Comparison of ENCODE assay signal across 12 cellular contexts in genomic region chr7:151174246-151175046, GRCh38. TPM values are rescaled to one million over a fixed set of nuclear protein-coding genes. Genes with fewer than 3 reads are reported as not detected.
A peak's percentile ranks its signal among the peaks of the same experiment; 100 is the strongest.
DNase-seq lines count a peak whose midpoint lies in the region; ATAC-seq and TF ChIP-seq lines count a peak whose summit lies in the region.
"Had no signal": no experiment of that assay in that cellular context is flagged by ENCODE, and none has a peak within 500 bp of the region (broad histone marks: within the 10 kb centered on the region; RNA-seq: fewer than 3 reads in every experiment).

No MANE protein-coding gene starts in this region.

- peaks cover 40 to 83% (median 77%) of the 10 kb centered on the region in 3 donors for H3K27me3 Mint-ChIP-seq in naive B cell

- H3K27ac ChIP-seq in coronary artery (no peak overlapping the region), breast epithelium (no peak overlapping the region)

- H3K27me3 ChIP-seq in breast epithelium = peaks cover 2 to 37% of the 10 kb centered on the region in 2 donors

- no peak for TF ChIP-seq POLR2A in breast epithelium (IDR thresholded peaks at IDR 0.05)

- H3K4me1 Mint-ChIP-seq in naive B cell = peaks cover 8 to 15% (median 14%) of the 10 kb centered on the region in 3 donors

- H3K36me3 Mint-ChIP-seq in naive B cell = no peaks in the 10 kb centered on the region
- H3K36me3 Mint-ChIP-seq: CD8-positive, alpha-beta T cell had no signal

- H3K27ac Mint-ChIP-seq in naive B cell = no peak overlapping the region
- H3K27ac Mint-ChIP-seq: CD8-positive, alpha-beta T cell had no signal

- peaks cover 0 to 4% of the 10 kb centered on the region in 2 donors for H3K9me3 ChIP-seq in breast epithelium

- TF ChIP-seq CTCF in coronary artery (IDR thresholded peaks at IDR 0.05) (no peak), breast epithelium (IDR thresholded peaks at IDR 0.05) (no peak)

- H3K9me3 Mint-ChIP-seq in naive B cell = peaks cover 0 to 9% (median 2%) of the 10 kb centered on the region in 7 donors
- H3K9me3 Mint-ChIP-seq: CD8-positive, alpha-beta T cell had no signal

- no peaks in the 10 kb centered on the region for H3K36me3 ChIP-seq in breast epithelium

- peak; percentile 36 for DNase-seq in COLO829 (ENCODE audit: low spot score)
- DNase-seq in RPMI7951 (ENCODE audit: low read depth) = peak; percentile 13
- peak; percentile 69 for DNase-seq in coronary artery (ENCODE audit: low spot score)
- peak; percentile 22 for DNase-seq in naive B cell
- no peak for DNase-seq in NCI-H774 (lab: John Stamatoyannopoulos, UW)
- no peak for DNase-seq in breast epithelium (ENCODE audit: low spot score in 2 of 2)
- DNase-seq in hippocampal formation (lab: John Stamatoyannopoulos, UW) = no peak
- DNase-seq in OCI-M1 (lab: John Stamatoyannopoulos, UW) = no peak
- DNase-seq: GOT3, NCI-H146 had no signal

- H3K4me3 ChIP-seq in coronary artery (no peak overlapping the region), breast epithelium (no peak overlapping the region)

- peak; percentile 52 to 64 for ATAC-seq in naive B cell (ENCODE audit: low read depth in 2 of 2)
- ATAC-seq: CD8-positive, alpha-beta T cell had no signal

- H3K4me3 Mint-ChIP-seq in naive B cell = no peak overlapping the region
- H3K4me3 Mint-ChIP-seq: CD8-positive, alpha-beta T cell had no signal

- H3K4me1 ChIP-seq in breast epithelium = no peaks in the 10 kb centered on the region

- intact Hi-C loops in breast epithelium (cut with DNase I; ENCODE audit: low total_unique reads) = loop anchor here (10.0 kb wide), 1 partner anchor 380 kb away; no protein-coding TSS in a partner anchor

RNA-seq across cellular contexts. Expression of gene GBX1, which starts 7.0 kb away (rescaled TPM):
- not detected in 2 replicates for total RNA-seq in RPMI7951 (2014; rRNA removed; shearing (Covaris generic))
- polyA plus RNA-seq in naive B cell (ENCODE audit: low read depth in 6 of 6) = not detected
- total RNA-seq in breast epithelium = not detected
- total RNA-seq: CD8-positive, alpha-beta T cell; kidney epithelial cell had no signal

RNA-seq across cellular contexts. Expression of gene ASB10, which starts 12.6 kb away (rescaled TPM):
- not detected in 2 replicates for total RNA-seq in RPMI7951 (2014; rRNA removed; shearing (Covaris generic))
- polyA plus RNA-seq in naive B cell (ENCODE audit: low read depth in 6 of 6) = not detected
- not detected for total RNA-seq in breast epithelium
- total RNA-seq: CD8-positive, alpha-beta T cell; kidney epithelial cell had no signal

RNA-seq across cellular contexts. Expression of gene H2BK1, which starts 35.8 kb away (rescaled TPM):
- not detected in 2 replicates for total RNA-seq in RPMI7951 (2014; rRNA removed; shearing (Covaris generic))
- not detected for polyA plus RNA-seq in naive B cell (ENCODE audit: low read depth in 6 of 6)
- total RNA-seq in breast epithelium = not detected
- total RNA-seq: kidney epithelial cell had no signal

RNA-seq across cellular contexts. Expression of gene ABCF2, which starts 52.6 kb away (rescaled TPM):
- 56.8 and 60.4 TPM in 2 replicates for total RNA-seq in RPMI7951 (2014; rRNA removed; shearing (Covaris generic))
- polyA plus RNA-seq in naive B cell (ENCODE audit: low read depth in 6 of 6) = 10 to 100 TPM; 23.0 to 32.6 (median 25.4) TPM
- total RNA-seq in breast epithelium = 10 to 100 TPM; 35.6 to 58.7 (median 42.2) TPM

RNA-seq across cellular contexts. Expression of gene CHPF2, which starts 57.8 kb away (rescaled TPM):
- 28.0 and 32.0 TPM in 2 replicates for total RNA-seq in RPMI7951 (2014; rRNA removed; shearing (Covaris generic))
- 10 to 100 TPM; 20.4 to 43.9 (median 25.2) TPM for polyA plus RNA-seq in naive B cell (ENCODE audit: low read depth in 6 of 6)
- 10 to 100 TPM; 24.5 to 40.6 (median 38.3) TPM for total RNA-seq in breast epithelium

Comparison
In these comparisons a context has a peak if more than half of its experiments do, and no peak if none do; other contexts are left out.
1. DNase-seq: peak in COLO829 (single experiment), RPMI7951 (single experiment), coronary artery (single experiment) and naive B cell (single experiment); none in NCI-H774 (single experiment), breast epithelium (0 of 2), hippocampal formation (0 of 2) and OCI-M1 (single experiment).